Comparison of ENCODE assay signal across 26 cellular contexts in genomic region chr17:37096071-37096470, GRCh38.
"Had no signal": no experiment of that assay in that cellular context is flagged by ENCODE, and none has a peak within 500 bp of the region (broad histone marks: within the 10 kb centered on the region; RNA-seq: fewer than 3 reads in every experiment).

No MANE protein-coding gene starts in this region.

- H3K27me3 ChIP-seq: ascending aorta, SJCRH30 had no signal

- H3K4me3 Mint-ChIP-seq: activated CD4-positive, alpha-beta memory T cell treated with anti-CD3 and anti-CD28 coated beads, Interleukin-2, amount 10 ng/mL, durations not matched to agents 7 days and 5 days; activated CD8-positive, alpha-beta memory T cell treated with anti-CD3 and anti-CD28 coated beads, Interleukin-2, amount 10 ng/mL, durations not matched to agents 7 days and 5 days; activated naive CD4-positive, alpha-beta T cell treated with anti-CD3 and anti-CD28 coated beads, Interleukin-2, amount 50 U/mL, for 24 hours; activated naive CD8-positive, alpha-beta T cell treated with anti-CD3 and anti-CD28 coated beads, Interleukin-2, amount 10 ng/mL, durations not matched to agents 7 days and 5 days had no signal

- H3K4me3 ChIP-seq: ascending aorta, SJCRH30, SK-N-MC had no signal

- ATAC-seq: activated CD8-positive, alpha-beta memory T cell treated with anti-CD3 and anti-CD28 coated beads, Interleukin-2, amount 10 ng/mL, durations not matched to agents 7 days and 5 days; Panc1 had no signal

- H3K27me3 Mint-ChIP-seq: activated CD4-positive, alpha-beta memory T cell treated with anti-CD3 and anti-CD28 coated beads, Interleukin-2, amount 10 ng/mL, durations not matched to agents 7 days and 5 days; activated CD8-positive, alpha-beta memory T cell treated with anti-CD3 and anti-CD28 coated beads, Interleukin-2, amount 10 ng/mL, durations not matched to agents 7 days and 5 days; activated naive CD4-positive, alpha-beta T cell treated with anti-CD3 and anti-CD28 coated beads, Interleukin-2, amount 50 U/mL, for 24 hours; activated naive CD8-positive, alpha-beta T cell treated with anti-CD3 and anti-CD28 coated beads, Interleukin-2, amount 10 ng/mL, durations not matched to agents 7 days and 5 days had no signal

- H3K27ac Mint-ChIP-seq: activated CD4-positive, alpha-beta memory T cell treated with anti-CD3 and anti-CD28 coated beads, Interleukin-2, amount 10 ng/mL, durations not matched to agents 7 days and 5 days; activated CD8-positive, alpha-beta memory T cell treated with anti-CD3 and anti-CD28 coated beads, Interleukin-2, amount 10 ng/mL, durations not matched to agents 7 days and 5 days; activated naive CD4-positive, alpha-beta T cell treated with anti-CD3 and anti-CD28 coated beads, Interleukin-2, amount 50 U/mL, for 24 hours; activated naive CD8-positive, alpha-beta T cell treated with anti-CD3 and anti-CD28 coated beads, Interleukin-2, amount 10 ng/mL, durations not matched to agents 7 days and 5 days had no signal

- H3K9me3 Mint-ChIP-seq: activated CD4-positive, alpha-beta memory T cell treated with anti-CD3 and anti-CD28 coated beads, Interleukin-2, amount 10 ng/mL, durations not matched to agents 7 days and 5 days; activated naive CD4-positive, alpha-beta T cell treated with anti-CD3 and anti-CD28 coated beads, Interleukin-2, amount 50 U/mL, for 24 hours; activated naive CD8-positive, alpha-beta T cell treated with anti-CD3 and anti-CD28 coated beads, Interleukin-2, amount 10 ng/mL, durations not matched to agents 7 days and 5 days had no signal

- H3K9me3 ChIP-seq: ascending aorta, SJCRH30 had no signal

- DNase-seq: activated CD4-positive, alpha-beta memory T cell treated with anti-CD3 and anti-CD28 coated beads, Interleukin-2, amount 10 ng/mL, durations not matched to agents 7 days and 5 days; activated CD4-positive, alpha-beta T cell treated with anti-CD3 and anti-CD28 coated beads for 1 hour; activated CD4-positive, alpha-beta T cell treated with anti-CD3 and anti-CD28 coated beads for 48 hours; activated CD4-positive, CD25-positive, alpha-beta regulatory T cell; activated CD8-positive, alpha-beta memory T cell treated with anti-CD3 and anti-CD28 coated beads for 24 hours; activated CD8-positive, alpha-beta memory T cell treated with anti-CD3 and anti-CD28 coated beads, Interleukin-2, amount 10 ng/mL, durations not matched to agents 7 days and 5 days; activated CD8-positive, alpha-beta memory T cell treated with anti-CD3 and anti-CD28 coated beads, Interleukin-2, amount 50 U/mL, for 48 hours; activated gamma-delta T cell; activated naive CD4-positive, alpha-beta T cell treated with Interleukin-2 at 50 U/mL for 16 hours; activated naive CD8-positive, alpha-beta T cell treated with anti-CD3 and anti-CD28 coated beads, Interleukin-2, amount 10 ng/mL, durations not matched to agents 7 days and 5 days; activated T-cell treated with anti-CD3 and anti-CD28 coated beads, Interleukin-2, amount 50 U/mL, for 48 hours; amygdala; NCI-H1105; NCI-H1417 treated with DMSO at 0.1 percent for 48 hours; NCI-H187 treated with DMSO at 0.1 percent for 48 hours; NCI-H2081; NCI-H226; NCI-H446 treated with DMSO at 0.1 percent for 48 hours; SHP77; SJCRH30; T1000; WERI-Rb-1 had no signal

- H3K27ac ChIP-seq: ascending aorta, SJCRH30, SK-N-MC, WERI-Rb-1 had no signal

- H3K4me1 ChIP-seq: ascending aorta, SJCRH30 had no signal
